In the genomic region with DNA sequence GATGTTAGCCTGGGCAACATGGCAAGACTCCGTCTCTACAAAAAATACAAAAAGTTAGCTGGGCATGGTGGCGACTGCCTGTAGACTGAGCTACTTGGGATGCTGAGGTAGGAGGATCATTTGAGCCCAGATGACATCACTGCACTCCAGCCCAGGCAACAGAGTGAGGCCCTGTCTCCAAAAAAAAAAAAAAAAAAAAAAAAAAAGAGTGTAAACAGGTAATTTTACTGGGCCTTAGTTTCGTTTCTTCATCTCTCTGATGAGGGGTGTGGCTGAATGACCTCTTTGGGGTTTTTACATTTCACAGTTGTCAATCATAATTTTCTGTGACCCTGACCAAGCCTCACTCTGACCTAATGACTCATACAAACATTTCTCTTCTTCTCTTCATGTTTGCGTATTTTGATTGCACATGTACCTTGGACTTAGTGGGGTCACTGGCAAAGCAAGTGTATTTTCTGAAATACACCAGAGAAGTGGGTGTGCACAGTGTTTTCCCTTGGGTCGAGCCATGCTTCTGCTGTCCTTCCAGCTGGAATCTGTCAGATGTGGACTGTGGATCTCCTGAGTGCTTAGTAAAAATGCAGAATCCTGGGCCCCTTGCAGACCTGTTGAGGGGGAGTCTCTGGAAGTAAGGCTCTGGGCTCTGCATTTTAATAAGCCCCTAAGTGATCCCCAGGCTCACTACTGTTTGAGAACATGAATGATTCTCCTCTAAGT, we compare ENCODE assay signal across 13 cellular contexts.
DNase-seq lines count a peak whose midpoint lies in the region; ATAC-seq, FAIRE-seq and TF ChIP-seq lines count a peak whose summit lies in the region.
"Had no signal": no experiment of that assay in that cellular context is flagged by ENCODE, and none has a peak within 500 bp of the region (broad histone marks: within the 10 kb centered on the region; RNA-seq: fewer than 3 reads in every experiment).

No MANE protein-coding gene starts in this region.

- no peaks in the 10 kb centered on the region for H3K27me3 Mint-ChIP-seq in CD14-positive monocyte (ENCODE audit: low read depth in 3 of 3)
- no peaks in the 10 kb centered on the region for H3K27me3 Mint-ChIP-seq in effector memory CD8-positive, alpha-beta T cell

- no peak for TF ChIP-seq POLR2A in vagina (IDR thresholded peaks at IDR 0.05)

- H3K4me1 Mint-ChIP-seq in CD14-positive monocyte, result peaks cover 67% of the 10 kb centered on the region
- H3K4me1 Mint-ChIP-seq in effector memory CD8-positive, alpha-beta T cell (ENCODE audit: low read depth in 2 of 2), result peaks cover 37 to 49% of the 10 kb centered on the region in 2 donors

- no peak overlapping the region for H3K4me3 ChIP-seq in vagina
- no peak overlapping the region for H3K4me3 ChIP-seq in kidney (ENCODE audit: low read length in 2 of 2)
- H3K4me3 ChIP-seq: psoas muscle had no signal

- no peak overlapping the region for H3K4me3 Mint-ChIP-seq in CD14-positive monocyte
- H3K4me3 Mint-ChIP-seq in effector memory CD8-positive, alpha-beta T cell, result no peak overlapping the region

- intact Hi-C loops in CD14-positive monocyte (cut with micrococcal nuclease) (loop anchor here in 1 of 2 donors (5.0 kb wide), 1 partner anchor 38 kb away; no protein-coding TSS in a partner anchor), vagina (cut with DNase I) (no loop called here), kidney (cut with DNase I) (no loop called here)

- H3K27ac ChIP-seq in vagina (no peak overlapping the region), kidney (ENCODE audit: low read depth in 2 of 2, low read length in 2 of 2) (no peak overlapping the region)
- H3K27ac ChIP-seq: psoas muscle had no signal

- no peak for TF ChIP-seq CTCF in CD14-positive monocyte (IDR thresholded peaks at IDR 0.05)
- TF ChIP-seq CTCF in vagina (IDR thresholded peaks at IDR 0.05), result no peak
- TF ChIP-seq CTCF in kidney (IDR thresholded peaks at IDR 0.05; ENCODE audit: borderline replicate concordance, extremely low read depth, insufficient read depth), result no peak

- H3K9me3 Mint-ChIP-seq in CD14-positive monocyte, result no peaks in the 10 kb centered on the region
- H3K9me3 Mint-ChIP-seq in effector memory CD8-positive, alpha-beta T cell, result no peaks in the 10 kb centered on the region

- peak overlapping the region in 6 of 7 donors; percentile 46 to 89 (median 80) for H3K27ac Mint-ChIP-seq in CD14-positive monocyte
- H3K27ac Mint-ChIP-seq in effector memory CD8-positive, alpha-beta T cell, result peak overlapping the region in 1 of 2 donors; percentile 62

- no peak for DNase-seq in CD14-positive monocyte (ENCODE audit: low spot score)
- DNase-seq in effector memory CD8-positive, alpha-beta T cell, result no peak
- DNase-seq in activated CD4-positive, alpha-beta T cell treated with anti-CD3 and anti-CD28 coated beads for 48 hours, result no peak
- no peak for DNase-seq in vagina (ENCODE audit: extremely low spot score in 2 of 2)
- no peak for DNase-seq in NCI-H2196 (lab: John Stamatoyannopoulos, UW; ENCODE audit: unreplicated experiment)
- DNase-seq in kidney, result no peak
- DNase-seq: activated T-cell treated with anti-CD3 and anti-CD28 coated beads, Interleukin-2, amount 50 U/mL, for 48 hours; caudate nucleus; kidney glomerular epithelial cell; psoas muscle; trophoblast cell had no signal

- H3K36me3 ChIP-seq in vagina (no peaks in the 10 kb centered on the region), kidney (ENCODE audit: control insufficient read depth in 1 of 2, insufficient read depth in 2 of 2, low read length in 2 of 2) (no peaks in the 10 kb centered on the region)

- H3K9me3 ChIP-seq in vagina (no peaks in the 10 kb centered on the region), kidney (ENCODE audit: control insufficient read depth in 1 of 2, low read length in 2 of 2) (no peaks in the 10 kb centered on the region)
- H3K9me3 ChIP-seq: psoas muscle had no signal

- H3K36me3 Mint-ChIP-seq in CD14-positive monocyte, result peaks cover 17 to 27% of the 10 kb centered on the region in 2 donors
- no peaks in the 10 kb centered on the region for H3K36me3 Mint-ChIP-seq in effector memory CD8-positive, alpha-beta T cell (ENCODE audit: insufficient read depth)

- peak; percentile 46 for ATAC-seq in GM19395 (IDR thresholded peaks at IDR 0.05; ENCODE audit: unreplicated experiment)
- peak; percentile 73 for ATAC-seq in HG03520 (IDR thresholded peaks at IDR 0.05; ENCODE audit: unreplicated experiment)
- ATAC-seq in effector memory CD8-positive, alpha-beta T cell (replicated peaks), result peak; percentile 51

- H3K27me3 ChIP-seq in vagina, result no peaks in the 10 kb centered on the region

- H3K4me1 ChIP-seq in vagina (peaks cover 60% of the 10 kb centered on the region), kidney (ENCODE audit: control insufficient read depth in 1 of 2, insufficient read depth in 1 of 2, low read depth in 1 of 2, low read length in 2 of 2) (peaks cover 10 to 17% of the 10 kb centered on the region in 2 donors)

- no peak overlapping the region for H3K9ac ChIP-seq in kidney (ENCODE audit: low read length in 2 of 2)

- no peak for FAIRE-seq in kidney (lab: Jason Lieb, UNC)
